In genomic region chr20:18566892-18567738, GRCh38 we compare ENCODE assay signal across 1 cellular context.
TF ChIP-seq lines count a peak whose summit lies in the region.

A gene with protein sequence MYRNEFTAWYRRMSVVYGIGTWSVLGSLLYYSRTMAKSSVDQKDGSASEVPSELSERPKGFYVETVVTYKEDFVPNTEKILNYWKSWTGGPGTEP (plus strand): TSS chr20:18567432. CDS start chr20:18567479, 47 bp downstream.

TF ChIP-seq in HepG2, 621 proteins besides CTCF, POLR2A, EP300 and RAD21 (continued from another document and continues in another):
- TF ChIP-seq ZSCAN5A (CRISPR knock-in tag; IDR thresholded peaks at IDR 0.05; ENCODE audit: borderline replicate concordance), result peak; percentile 22; the same call in 1 of the 2 replicates
- TF ChIP-seq, protein P1, sequence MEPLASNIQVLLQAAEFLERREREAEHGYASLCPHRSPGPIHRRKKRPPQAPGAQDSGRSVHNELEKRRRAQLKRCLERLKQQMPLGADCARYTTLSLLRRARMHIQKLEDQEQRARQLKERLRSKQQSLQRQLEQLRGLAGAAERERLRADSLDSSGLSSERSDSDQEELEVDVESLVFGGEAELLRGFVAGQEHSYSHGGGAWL (CRISPR knock-in tag; IDR thresholded peaks at IDR 0.05), result peak; percentile 94
- no peak; the same call in 1 of the 2 replicates for TF ChIP-seq EHMT2 (IDR thresholded peaks at IDR 0.05; ENCODE audit: borderline replicate concordance, low read depth, low read length)
- peak; percentile 3 for TF ChIP-seq ZC3H4 (CRISPR knock-in tag; IDR thresholded peaks at IDR 0.05; ENCODE audit: borderline replicate concordance)
- no peak for TF ChIP-seq NFE2 (CRISPR knock-in tag; IDR thresholded peaks at IDR 0.05)
- peak; percentile 95; the same call in 1 of the 2 replicates for TF ChIP-seq ZNF337 (CRISPR knock-in tag; IDR thresholded peaks at IDR 0.05; ENCODE audit: borderline replicate concordance, low read depth)
- TF ChIP-seq WIZ (CRISPR knock-in tag; IDR thresholded peaks at IDR 0.05), result peak; percentile 95
- peak; percentile 42; the same call in 1 of the 2 replicates for TF ChIP-seq DNMT1 (CRISPR knock-in tag; IDR thresholded peaks at IDR 0.05)
- TF ChIP-seq NCOR1 (IDR thresholded peaks at IDR 0.05; ENCODE audit: borderline replicate concordance, low read length), result peak; percentile 18
- no peak for TF ChIP-seq GRHL1 (CRISPR knock-in tag; conservative IDR thresholded peaks at IDR 0.05)
- TF ChIP-seq PCBP2 (optimal IDR thresholded peaks at IDR 0.05; ENCODE audit: low read depth, low read length, poor library complexity, severe bottlenecking), result no peak
- no peak for TF ChIP-seq CCAR2 (optimal IDR thresholded peaks at IDR 0.05; ENCODE audit: low read depth, low read length)
- TF ChIP-seq ZNF800 (CRISPR knock-in tag; IDR thresholded peaks at IDR 0.05), result no peak
- TF ChIP-seq, protein P2, sequence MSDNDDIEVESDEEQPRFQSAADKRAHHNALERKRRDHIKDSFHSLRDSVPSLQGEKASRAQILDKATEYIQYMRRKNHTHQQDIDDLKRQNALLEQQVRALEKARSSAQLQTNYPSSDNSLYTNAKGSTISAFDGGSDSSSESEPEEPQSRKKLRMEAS (IDR thresholded peaks at IDR 0.05), result peak; percentile 92
- TF ChIP-seq ZBTB1 (CRISPR knock-in tag; IDR thresholded peaks at IDR 0.05; ENCODE audit: borderline replicate concordance), result no peak
- peak; percentile 75; the same call in 1 of the 2 replicates for TF ChIP-seq RXRB (CRISPR knock-in tag; IDR thresholded peaks at IDR 0.05; ENCODE audit: borderline replicate concordance)
- TF ChIP-seq SNAI1 (CRISPR knock-in tag; IDR thresholded peaks at IDR 0.05; ENCODE audit: borderline replicate concordance), result peak; percentile 97; the same call in 1 of the 2 replicates
- TF ChIP-seq MLX (CRISPR knock-in tag; IDR thresholded peaks at IDR 0.05), result peak; percentile 78
- TF ChIP-seq ZNF383 (CRISPR knock-in tag; IDR thresholded peaks at IDR 0.05; ENCODE audit: borderline replicate concordance), result no peak
- no peak for TF ChIP-seq SOX6 (IDR thresholded peaks at IDR 0.05)
- TF ChIP-seq SOX6 (CRISPR knock-in tag; IDR thresholded peaks at IDR 0.05), result peak; percentile 85
- peak; percentile 96 for TF ChIP-seq TAF1 (CRISPR knock-in tag; IDR thresholded peaks at IDR 0.05)
- peak; percentile 94; the same call in 1 of the 2 replicates for TF ChIP-seq ZNF274 (CRISPR knock-in tag; IDR thresholded peaks at IDR 0.05)
- no peak for TF ChIP-seq ZFP62 (CRISPR knock-in tag; IDR thresholded peaks at IDR 0.05)
- peak; percentile 42 for TF ChIP-seq BRF2 (CRISPR knock-in tag; IDR thresholded peaks at IDR 0.05)
- TF ChIP-seq RELA (CRISPR knock-in tag; IDR thresholded peaks at IDR 0.05), result no peak
- no peak for TF ChIP-seq NFRKB (IDR thresholded peaks at IDR 0.05)
- TF ChIP-seq HNF4A (CRISPR knock-in tag; IDR thresholded peaks at IDR 0.05), result peak; percentile 36; the same call in 1 of the 2 replicates
- TF ChIP-seq PHF21A (CRISPR knock-in tag; IDR thresholded peaks at IDR 0.05), result peak; percentile 95
- TF ChIP-seq, protein P3, sequence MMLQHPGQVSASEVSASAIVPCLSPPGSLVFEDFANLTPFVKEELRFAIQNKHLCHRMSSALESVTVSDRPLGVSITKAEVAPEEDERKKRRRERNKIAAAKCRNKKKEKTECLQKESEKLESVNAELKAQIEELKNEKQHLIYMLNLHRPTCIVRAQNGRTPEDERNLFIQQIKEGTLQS (CRISPR knock-in tag; IDR thresholded peaks at IDR 0.05), result peak; percentile 57; the same call in 1 of the 2 replicates
- TF ChIP-seq ZFX (CRISPR knock-in tag; IDR thresholded peaks at IDR 0.05; ENCODE audit: low read depth), result peak; percentile 100
- TF ChIP-seq SCMH1 (CRISPR knock-in tag; IDR thresholded peaks at IDR 0.05; ENCODE audit: borderline replicate concordance), result no peak
- peak; percentile 47 for TF ChIP-seq ZNF629 (CRISPR knock-in tag; conservative IDR thresholded peaks at IDR 0.05)
- peak; percentile 37; the same call in 1 of the 2 replicates for TF ChIP-seq MED13 (CRISPR knock-in tag; IDR thresholded peaks at IDR 0.05)
- TF ChIP-seq ZNF501 (CRISPR knock-in tag; IDR thresholded peaks at IDR 0.05), result peak; percentile 97
- TF ChIP-seq NR1H2 (CRISPR knock-in tag; IDR thresholded peaks at IDR 0.05; ENCODE audit: borderline replicate concordance, low read depth), result peak; percentile 74; the same call in 1 of the 2 replicates
- TF ChIP-seq ATF4 (CRISPR knock-in tag; IDR thresholded peaks at IDR 0.05), result peak; percentile 54 to 77; a peak in 3 of 4 replicates
- peak; percentile 94 for TF ChIP-seq HNF1B (CRISPR knock-in tag; IDR thresholded peaks at IDR 0.05)
- no peak for TF ChIP-seq ZNF235 (CRISPR knock-in tag; IDR thresholded peaks at IDR 0.05; ENCODE audit: borderline replicate concordance)
- peak; percentile 90; the same call in 2 of the 3 replicates for TF ChIP-seq MXI1 (IDR thresholded peaks at IDR 0.05; ENCODE audit: borderline replicate concordance, low read depth, low read length)
- peak; percentile 97 for TF ChIP-seq ZNF883 (CRISPR knock-in tag; IDR thresholded peaks at IDR 0.05; ENCODE audit: not compliant biosample characterization)
- TF ChIP-seq ZNF878 (CRISPR knock-in tag; IDR thresholded peaks at IDR 0.05), result peak; percentile 88; the same call in 1 of the 2 replicates
- TF ChIP-seq HNF4G (IDR thresholded peaks at IDR 0.05; ENCODE audit: borderline replicate concordance, low read depth, low read length), result 0 out of 2 replicates have a peak, but pooled peaks have one; percentile 18
- TF ChIP-seq HNF4G (CRISPR knock-in tag; IDR thresholded peaks at IDR 0.05; ENCODE audit: borderline replicate concordance, low read depth), result no peak; the same call in 1 of the 2 replicates
- TF ChIP-seq TSC22D2 (CRISPR knock-in tag; IDR thresholded peaks at IDR 0.05; ENCODE audit: borderline replicate concordance), result peak; percentile 93
- TF ChIP-seq, protein P4, sequence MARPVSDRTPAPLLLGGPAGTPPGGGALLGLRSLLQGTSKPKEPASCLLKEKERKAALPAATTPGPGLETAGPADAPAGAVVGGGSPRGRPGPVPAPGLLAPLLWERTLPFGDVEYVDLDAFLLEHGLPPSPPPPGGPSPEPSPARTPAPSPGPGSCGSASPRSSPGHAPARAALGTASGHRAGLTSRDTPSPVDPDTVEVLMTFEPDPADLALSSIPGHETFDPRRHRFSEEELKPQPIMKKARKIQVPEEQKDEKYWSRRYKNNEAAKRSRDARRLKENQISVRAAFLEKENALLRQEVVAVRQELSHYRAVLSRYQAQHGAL (CRISPR knock-in tag; IDR thresholded peaks at IDR 0.05; ENCODE audit: not compliant biosample characterization), result no peak
- TF ChIP-seq ARHGAP35 (CRISPR knock-in tag; IDR thresholded peaks at IDR 0.05; ENCODE audit: borderline replicate concordance), result peak; percentile 94
- peak; percentile 35 for TF ChIP-seq SUZ12 (IDR thresholded peaks at IDR 0.05; ENCODE audit: low read depth, low read length)
- peak; percentile 76; the same call in 1 of the 2 replicates for TF ChIP-seq ZC3H13 (CRISPR knock-in tag; IDR thresholded peaks at IDR 0.05)
- no peak for TF ChIP-seq MBNL3 (CRISPR knock-in tag; conservative IDR thresholded peaks at IDR 0.05)
